1 cellular context compared by ENCODE assay signal in genomic region chr17:27602721-27603445, GRCh38.
TF ChIP-seq lines count a peak whose summit lies in the region.

No MANE protein-coding gene starts in this region.

TF ChIP-seq in SK-N-SH treated with all-trans-retinoic acid at 6 μM for 48 hours, 23 proteins besides CTCF, POLR2A, EP300 and RAD21 (continued from another document):
- TF ChIP-seq TSHZ2 (CRISPR knock-in tag; IDR thresholded peaks at IDR 0.05): no peak
- TF ChIP-seq PATZ1 (CRISPR knock-in tag; IDR thresholded peaks at IDR 0.05; ENCODE audit: borderline replicate concordance): no peak
- TF ChIP-seq OSR1 (CRISPR knock-in tag; IDR thresholded peaks at IDR 0.05): no peak
- TF ChIP-seq TCF4 (CRISPR knock-in tag; IDR thresholded peaks at IDR 0.05; ENCODE audit: borderline replicate concordance): no peak
- no peak for TF ChIP-seq BACH2 (CRISPR knock-in tag; IDR thresholded peaks at IDR 0.05; ENCODE audit: borderline replicate concordance)
TF ChIP-seq in SK-N-SH treated with all-trans-retinoic acid at 6 μM for 48 hours: peak in this region for 0.
